In the genomic region with DNA sequence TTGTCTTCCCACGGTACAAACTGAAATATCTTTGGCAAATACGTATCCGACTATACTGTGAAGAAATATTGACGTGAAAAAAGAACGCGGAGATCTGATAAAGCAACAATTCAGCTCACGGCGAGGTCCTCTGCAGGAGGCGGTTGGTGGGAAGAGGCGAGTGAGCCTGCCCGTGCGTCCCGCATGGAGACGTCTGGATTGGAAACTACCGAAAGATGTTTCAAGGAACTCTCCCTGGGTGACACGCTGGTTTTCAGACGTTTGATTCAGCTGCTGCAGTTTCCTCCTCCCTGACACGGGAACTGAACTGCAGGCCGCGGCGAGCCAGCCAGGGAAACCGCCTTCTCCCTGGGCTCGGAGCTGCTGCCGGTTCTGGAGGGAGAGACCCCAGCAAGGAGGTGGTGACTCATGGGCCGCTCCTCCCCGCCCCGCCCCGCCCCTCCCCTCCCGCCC, we compare ENCODE assay signal across 8 cellular contexts. TPM values are rescaled to one million over a fixed set of nuclear protein-coding genes. Genes with fewer than 3 reads are reported as not detected.
DNase-seq lines count a peak whose midpoint lies in the region; ATAC-seq lines count a peak whose summit lies in the region.

No MANE protein-coding gene starts in this region.

- peak; percentile 61 for ATAC-seq in left lobe of liver

- DNase-seq in DMS153 treated with DMSO at 0.1 percent for 48 hours (lab: John Stamatoyannopoulos, UW; ENCODE audit: unreplicated experiment): peak; percentile 24
- DNase-seq in DMS153 (lab: John Stamatoyannopoulos, UW): no peak
- DNase-seq in NCI-H2227 (lab: John Stamatoyannopoulos, UW; ENCODE audit: unreplicated experiment): peak; percentile 84
- peak; percentile 55 to 64 for DNase-seq in activated CD4-positive, alpha-beta T cell treated with anti-CD3 and anti-CD28 coated beads for 4 hours
- DNase-seq in ecto neural progenitor cell (ENCODE audit: low spot score): peak; percentile 88
- DNase-seq in left lobe of liver (ENCODE audit: low spot score): peak; percentile 70
- peak; percentile 30 to 32 for DNase-seq in stimulated activated CD4-positive, alpha-beta T cell treated with anti-CD3 and anti-CD28 coated beads, Interleukin-15, amount 100 ng/mL, for 48 hours (ENCODE audit: low read depth in 2 of 2)
- no peak for DNase-seq in HPDE6-E6E7 (ENCODE audit: extremely low spot score)

RNA-seq across cellular contexts. Expression of gene COL6A1, which starts 0.4 kb away (rescaled TPM):
- total RNA-seq in left lobe of liver: 48.0 TPM

Comparison
In these comparisons a context has a peak if more than half of its experiments do, and no peak if none do; other contexts are left out.
1. DNase-seq: peak in DMS153 treated with DMSO at 0.1 percent for 48 hours (single experiment), NCI-H2227 (single experiment), activated CD4-positive, alpha-beta T cell treated with anti-CD3 and anti-CD28 coated beads for 4 hours (2 of 2), ecto neural progenitor cell (single experiment), left lobe of liver (single experiment) and stimulated activated CD4-positive, alpha-beta T cell treated with anti-CD3 and anti-CD28 coated beads, Interleukin-15, amount 100 ng/mL, for 48 hours (2 of 2); none in DMS153 (single experiment) and HPDE6-E6E7 (single experiment).